ENCODE assay signal across 24 cellular contexts in the genomic region with DNA sequence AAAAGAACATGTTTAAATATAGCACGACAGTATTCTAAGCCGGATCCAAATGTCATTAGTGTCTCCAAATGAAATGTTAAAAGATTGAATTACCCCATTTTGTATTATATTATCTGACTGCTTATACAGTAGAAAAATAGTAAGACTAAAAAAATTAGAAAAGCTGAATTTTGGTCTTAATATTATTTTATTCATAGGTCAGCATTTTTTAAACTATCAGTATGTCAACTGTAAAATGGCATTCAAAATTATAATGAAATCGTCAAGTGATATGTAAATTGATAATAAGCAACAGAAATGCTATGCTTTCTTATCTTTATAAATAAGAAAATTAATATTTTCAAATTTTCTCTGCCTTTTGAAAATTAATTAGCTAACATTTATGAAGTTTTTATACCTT. TPM values are rescaled to one million over a fixed set of nuclear protein-coding genes. Genes with fewer than 3 reads are reported as not detected.
"Had no signal": no experiment of that assay in that cellular context is flagged by ENCODE, and none has a peak within 500 bp of the region (broad histone marks: within the 10 kb centered on the region; RNA-seq: fewer than 3 reads in every experiment).

No MANE protein-coding gene starts in this region.

- H3K36me3 ChIP-seq: colonic mucosa, esophagus squamous epithelium, gastroesophageal sphincter, heart right ventricle, left lung, lower lobe of right lung had no signal

- FAIRE-seq: endometrium, keratinocyte had no signal

- H3K9me3 ChIP-seq: colonic mucosa, esophagus squamous epithelium, gastroesophageal sphincter, left lung, lower lobe of right lung, mucosa of descending colon had no signal

- ATAC-seq: effector memory CD8-positive, alpha-beta T cell; esophagus mucosa; gastroesophageal sphincter; heart right ventricle; left cardiac atrium; left lung; left ventricle myocardium superior; lower lobe of right lung; mucosa of descending colon had no signal

- H3K27me3 ChIP-seq: colonic mucosa, esophagus squamous epithelium, gastroesophageal sphincter, heart right ventricle, left lung had no signal

- H3K27ac ChIP-seq: colonic mucosa, epithelial cell of prostate, esophagus squamous epithelium, gastroesophageal sphincter, heart right ventricle, left lung, lower lobe of right lung had no signal

- DNase-seq: colonic mucosa; cortex of kidney; effector CD8-positive, alpha-beta T cell; effector memory CD8-positive, alpha-beta T cell; endodermal cell; erythroblast; esophagus squamous epithelium; foreskin fibroblast; foreskin melanocyte; head of caudate nucleus; heart right ventricle; hippocampal formation; left cardiac atrium; left lung; left ventricle myocardium superior; lower lobe of right lung; mesenchymal stem cell; mucosa of descending colon had no signal

- H3K4me3 ChIP-seq: colonic mucosa, esophagus squamous epithelium, gastroesophageal sphincter, heart right ventricle, left lung, lower lobe of right lung, mucosa of descending colon had no signal

- H3K4me1 ChIP-seq: colonic mucosa, esophagus squamous epithelium, gastroesophageal sphincter, heart right ventricle, left lung, lower lobe of right lung had no signal

RNA-seq across cellular contexts. Expression of a gene that starts 16.6 kb away (rescaled TPM):
- total RNA-seq: myocyte had no signal
